In genomic region chr17:18744726-18745125, GRCh38 we compare ENCODE assay signal across 9 cellular contexts. TPM values are rescaled to one million over a fixed set of nuclear protein-coding genes. Genes with fewer than 3 reads are reported as not detected.
"Had no signal": no experiment of that assay in that cellular context is flagged by ENCODE, and none has a peak within 500 bp of the region (broad histone marks: within the 10 kb centered on the region; RNA-seq: fewer than 3 reads in every experiment).

No MANE protein-coding gene starts in this region.

RNA-seq across cellular contexts. Expression of gene FBXW10, which starts 0.9 kb away (rescaled TPM):
- total RNA-seq: naive thymus-derived CD8-positive, alpha-beta T cell; natural killer cell treated with Interleukin-12 subunit alpha and Interleukin-12 subunit beta and Interleukin-15 and Interleukin-18, amount 100 ng/mL, for 72 hours; osteocyte; right atrium auricular region; sciatic nerve; suprapubic skin; upper lobe of right lung; urinary bladder had no signal
- polyA plus RNA-seq: naive thymus-derived CD8-positive, alpha-beta T cell; smooth muscle cell had no signal
